14 cellular contexts compared by ENCODE assay signal in genomic region chr11:105937738-105938137, GRCh38.
DNase-seq lines count a peak whose midpoint lies in the region; ATAC-seq and TF ChIP-seq lines count a peak whose summit lies in the region.
"Had no signal": no experiment of that assay in that cellular context is flagged by ENCODE, and none has a peak within 500 bp of the region (broad histone marks: within the 10 kb centered on the region; RNA-seq: fewer than 3 reads in every experiment).

No MANE protein-coding gene starts in this region.

- DNase-seq in G401 (ENCODE audit: low spot score) = peak; percentile 31
- peak; percentile 75 for DNase-seq in astrocyte of the spinal cord (ENCODE audit: low read depth, low spot score)
- DNase-seq in iris pigment epithelial cell (ENCODE audit: low read depth) = peak; percentile 62
- DNase-seq in NCI-H82 (lab: John Stamatoyannopoulos, UW) = no peak
- no peak for DNase-seq in omental fat pad (ENCODE audit: low spot score)
- no peak for DNase-seq in naive thymus-derived CD4-positive, alpha-beta T cell
- DNase-seq: activated CD4-positive, alpha-beta T cell treated with anti-CD3 and anti-CD28 coated beads for 1 hour; activated effector memory CD4-positive, alpha-beta T cell treated with Interleukin-2 at 50 U/mL for 16 hours; naive B cell; NCI-H2171 treated with DMSO at 0.1 percent for 48 hours had no signal

- POLR2A ChIA-PET in naive thymus-derived CD4-positive, alpha-beta T cell (lab: Charles Lee) = no interaction called here

- H3K4me1 Mint-ChIP-seq in naive thymus-derived CD4-positive, alpha-beta T cell = no peaks in the 10 kb centered on the region
- H3K4me1 Mint-ChIP-seq: naive B cell had no signal

- CTCF ChIA-PET in naive thymus-derived CD4-positive, alpha-beta T cell (lab: Charles Lee) = no interaction called here

- peaks cover 0 to 5% (median 0%) of the 10 kb centered on the region in 5 donors for H3K27me3 Mint-ChIP-seq in naive thymus-derived CD4-positive, alpha-beta T cell
- H3K27me3 Mint-ChIP-seq: naive B cell had no signal

- no peaks in the 10 kb centered on the region for H3K4me1 ChIP-seq in naive thymus-derived CD4-positive, alpha-beta T cell (ENCODE audit: control insufficient read depth in 2 of 2, insufficient read depth in 2 of 2, low read length in 2 of 2)

- H3K36me3 ChIP-seq in naive thymus-derived CD4-positive, alpha-beta T cell (ENCODE audit: control insufficient read depth in 2 of 3, insufficient read depth in 3 of 3, low read length in 3 of 3) = no peaks in the 10 kb centered on the region
- H3K36me3 ChIP-seq: BLaER1 treated with 17β-estradiol and CSF1 and Interleukin-3, amounts not matched to agents 10 nM and 100 nM had no signal

- H3K27ac ChIP-seq in naive thymus-derived CD4-positive, alpha-beta T cell (ENCODE audit: low read depth, low read length) = no peak overlapping the region
- H3K27ac ChIP-seq: BLaER1 treated with 17β-estradiol and CSF1 and Interleukin-3, amounts not matched to agents 10 nM and 100 nM had no signal

- no peaks in the 10 kb centered on the region for H3K27me3 ChIP-seq in naive thymus-derived CD4-positive, alpha-beta T cell (ENCODE audit: control insufficient read depth in 2 of 2, insufficient read depth in 2 of 2, low read length in 2 of 2)
- H3K27me3 ChIP-seq: BLaER1 treated with 17β-estradiol and CSF1 and Interleukin-3, amounts not matched to agents 10 nM and 100 nM had no signal

- H3K4me3 Mint-ChIP-seq in naive thymus-derived CD4-positive, alpha-beta T cell = no peak overlapping the region
- H3K4me3 Mint-ChIP-seq: naive B cell had no signal

- peaks cover 0 to 1% (median 0%) of the 10 kb centered on the region in 11 donors for H3K9me3 Mint-ChIP-seq in naive thymus-derived CD4-positive, alpha-beta T cell

- no peak overlapping the region for H3K4me3 ChIP-seq in astrocyte of the spinal cord (ENCODE audit: low read depth, low read length)
- H3K4me3 ChIP-seq in naive thymus-derived CD4-positive, alpha-beta T cell (ENCODE audit: low read length) = no peak overlapping the region
- H3K4me3 ChIP-seq: BLaER1 treated with 17β-estradiol and CSF1 and Interleukin-3, amounts not matched to agents 10 nM and 100 nM had no signal

- ATAC-seq in HG03196 (IDR thresholded peaks at IDR 0.05; ENCODE audit: unreplicated experiment) (peak; percentile 28), omental fat pad (ENCODE audit: low FRiP score) (no peak), GM21576 (IDR thresholded peaks at IDR 0.05; ENCODE audit: unreplicated experiment) (no peak)
- no peak for ATAC-seq in naive thymus-derived CD4-positive, alpha-beta T cell
- ATAC-seq: Right ventricle myocardium inferior had no signal

- TF ChIP-seq CTCF in astrocyte of the spinal cord (IDR thresholded peaks at IDR 0.05; ENCODE audit: low read depth, low read length) (no peak), omental fat pad (IDR thresholded peaks at IDR 0.05) (no peak)

- no peak overlapping the region for H3K27ac Mint-ChIP-seq in naive thymus-derived CD4-positive, alpha-beta T cell
- H3K27ac Mint-ChIP-seq: naive B cell had no signal

- in situ Hi-C loops in G401 (cut with HindIII; ENCODE audit: low sequenced_read_pairs) (no loop called here), astrocyte of the spinal cord (cut with HindIII; ENCODE audit: low sequenced_read_pairs) (no loop called here)

- intact Hi-C loops in naive thymus-derived CD4-positive, alpha-beta T cell (cut with micrococcal nuclease) = no loop called here

- H3K36me3 Mint-ChIP-seq in naive thymus-derived CD4-positive, alpha-beta T cell = no peaks in the 10 kb centered on the region
- H3K36me3 Mint-ChIP-seq: naive B cell had no signal

- H3K9me3 ChIP-seq in naive thymus-derived CD4-positive, alpha-beta T cell (ENCODE audit: control insufficient read depth in 2 of 3, low read length in 3 of 3) = no peaks in the 10 kb centered on the region
- H3K9me3 ChIP-seq: BLaER1 treated with 17β-estradiol and CSF1 and Interleukin-3, amounts not matched to agents 10 nM and 100 nM had no signal

Comparison
In these comparisons a context has a peak if more than half of its experiments do, and no peak if none do; other contexts are left out.
1. DNase-seq: peak in G401 (single experiment), astrocyte of the spinal cord (single experiment) and iris pigment epithelial cell (single experiment); none in NCI-H82 (single experiment), omental fat pad (single experiment) and naive thymus-derived CD4-positive, alpha-beta T cell (0 of 9).